Comparison of ENCODE assay signal across 1 cellular context in genomic region chr16:84537431-84538151, GRCh38.
A peak's percentile ranks its signal among the peaks of the same experiment; 100 is the strongest.
TF ChIP-seq lines count a peak whose summit lies in the region.

No MANE protein-coding gene starts in this region.

TF ChIP-seq in K562, 482 proteins besides CTCF, POLR2A, EP300 and RAD21 (continued from another document):
- 0 out of 2 replicates have a peak, but pooled peaks have one; percentile 10 for TF ChIP-seq E2F1 (CRISPR knock-in tag; IDR thresholded peaks at IDR 0.05)
- TF ChIP-seq POLR2AphosphoS5 (IDR thresholded peaks at IDR 0.05; ENCODE audit: control insufficient read depth, insufficient read depth, low read depth, low read length), result peak; percentile 77
- peak; percentile 10 for TF ChIP-seq ASH1L (IDR thresholded peaks at IDR 0.05; ENCODE audit: borderline replicate concordance, low read depth, partially characterized antibody)
- no peak for TF ChIP-seq RNF219 (CRISPR knock-in tag; IDR thresholded peaks at IDR 0.05)
